Comparison of ENCODE assay signal across 19 cellular contexts in the genomic region with DNA sequence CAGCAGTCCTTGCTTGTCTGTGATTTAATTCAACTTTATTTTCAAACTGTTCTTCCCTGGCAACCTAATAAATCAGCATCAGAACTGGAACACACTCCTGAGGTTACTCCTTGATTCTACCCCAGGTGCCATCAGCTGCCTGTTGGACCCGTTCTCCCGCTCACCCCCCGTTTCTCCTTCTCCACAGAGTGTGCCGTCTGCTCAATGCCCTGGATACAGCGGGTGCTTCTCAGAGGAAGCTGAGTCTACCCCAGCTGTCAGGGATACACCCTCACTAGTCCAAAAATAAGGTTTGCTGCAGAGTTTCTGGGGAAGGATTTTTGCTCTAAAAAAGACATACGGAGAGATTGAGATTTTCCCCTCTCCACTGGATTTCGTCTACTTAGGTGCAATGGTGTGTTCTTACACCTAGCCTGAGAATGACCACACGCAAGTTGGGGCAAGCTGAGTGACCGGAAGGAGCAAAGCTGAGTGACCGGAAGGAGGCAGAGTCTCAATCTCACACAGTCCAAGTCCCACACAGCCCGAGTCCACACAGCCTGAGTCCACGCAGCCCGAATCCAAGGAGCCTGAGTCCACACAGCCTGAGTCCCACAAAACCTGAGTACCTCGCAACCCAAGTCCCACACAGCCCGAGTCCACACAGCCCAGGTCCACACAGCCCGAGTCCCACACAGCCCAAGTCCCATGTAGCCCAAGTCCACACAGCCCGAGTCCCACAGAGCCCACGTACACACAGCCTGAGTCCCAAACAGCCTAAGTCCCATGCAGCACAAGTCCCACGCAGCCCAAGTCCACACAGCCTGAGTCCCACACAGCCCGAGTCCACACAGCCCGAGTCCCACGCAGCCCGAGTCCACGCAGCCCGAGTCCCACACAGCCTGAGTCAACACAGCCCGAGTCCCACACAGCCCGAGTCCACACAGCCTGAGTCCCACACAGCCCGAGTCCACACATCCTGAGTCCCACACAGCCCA. TPM values are rescaled to one million over a fixed set of nuclear protein-coding genes. Genes with fewer than 3 reads are reported as not detected.
DNase-seq lines count a peak whose midpoint lies in the region; ATAC-seq and TF ChIP-seq lines count a peak whose summit lies in the region.
"Had no signal": no experiment of that assay in that cellular context is flagged by ENCODE, and none has a peak within 500 bp of the region (broad histone marks: within the 10 kb centered on the region; RNA-seq: fewer than 3 reads in every experiment).

No MANE protein-coding gene starts in this region.

- peaks cover 3% of the 10 kb centered on the region for H3F3A ChIP-seq in neural progenitor cell (ENCODE audit: low read depth)

- no peaks in the 10 kb centered on the region for H4K20me1 ChIP-seq in neural progenitor cell (ENCODE audit: low read depth)

- no peak overlapping the region for H3K4me2 ChIP-seq in neural progenitor cell

- no peak overlapping the region for H3K9ac ChIP-seq in neural progenitor cell

- no peaks in the 10 kb centered on the region for H3K27me3 Mint-ChIP-seq in natural killer cell treated with Interleukin-12 subunit alpha and Interleukin-12 subunit beta and Interleukin-15 and Interleukin-18, amount 100 ng/mL, for 72 hours
- no peaks in the 10 kb centered on the region for H3K27me3 Mint-ChIP-seq in natural killer cell (ENCODE audit: low read depth in 2 of 2)
- peaks cover 13% of the 10 kb centered on the region for H3K27me3 Mint-ChIP-seq in neural progenitor cell (ENCODE audit: insufficient read depth, low read depth)
- H3K27me3 Mint-ChIP-seq: activated naive CD8-positive, alpha-beta T cell treated with anti-CD3 and anti-CD28 coated beads, Interleukin-2, amount 10 ng/mL, durations not matched to agents 7 days and 5 days; activated T-helper 17 cell treated with anti-CD3 and anti-CD28 coated beads, Interleukin-2, amount 50 U/mL, for 72 hours; CD4-positive, CD25-positive, alpha-beta regulatory T cell had no signal

- H3K9me3 ChIP-seq in ovary (no peaks in the 10 kb centered on the region), neural progenitor cell (ENCODE audit: low read depth) (no peaks in the 10 kb centered on the region)

- TF ChIP-seq CTCF in natural killer cell (IDR thresholded peaks at IDR 0.05) (no peak), ovary (IDR thresholded peaks at IDR 0.05) (no peak), neural progenitor cell (IDR thresholded peaks at IDR 0.05) (no peak)

- no peak for ATAC-seq in natural killer cell treated with Interleukin-12 subunit alpha and Interleukin-12 subunit beta and Interleukin-15 and Interleukin-18, amount 100 ng/mL, for 72 hours
- ATAC-seq in natural killer cell (no peak), left cardiac atrium (peak; percentile 14 to 51)
- ATAC-seq: activated T-helper 17 cell treated with anti-CD3 and anti-CD28 coated beads, Interleukin-2, amount 50 U/mL, for 72 hours had no signal

- H3K79me2 ChIP-seq in neural progenitor cell (ENCODE audit: low read depth): no peaks in the 10 kb centered on the region

- no peaks in the 10 kb centered on the region for H3K36me3 Mint-ChIP-seq in natural killer cell treated with Interleukin-12 subunit alpha and Interleukin-12 subunit beta and Interleukin-15 and Interleukin-18, amount 100 ng/mL, for 72 hours
- H3K36me3 Mint-ChIP-seq in natural killer cell (no peaks in the 10 kb centered on the region), neural progenitor cell (no peaks in the 10 kb centered on the region)
- H3K36me3 Mint-ChIP-seq: activated naive CD8-positive, alpha-beta T cell treated with anti-CD3 and anti-CD28 coated beads, Interleukin-2, amount 10 ng/mL, durations not matched to agents 7 days and 5 days; CD4-positive, CD25-positive, alpha-beta regulatory T cell had no signal

- H2AFZ ChIP-seq in neural progenitor cell (replicated peaks): no peak overlapping the region

- intact Hi-C loops in natural killer cell (cut with micrococcal nuclease) (no loop called here), left cardiac atrium (cut with DNase I) (no loop called here), ovary (cut with DNase I) (loop anchor here in 2 of 4 donors (10.0 kb wide), 3 partner anchors 57 to 237 kb away; no protein-coding TSS in a partner anchor)

- DNase-seq in natural killer cell treated with Interleukin-12 subunit alpha and Interleukin-12 subunit beta and Interleukin-15 and Interleukin-18, amount 100 ng/mL, for 72 hours (ENCODE audit: low spot score): peak; percentile 40
- DNase-seq in natural killer cell (no peak), left cardiac atrium (no peak), ovary (peak in 3 of 5 donors; percentile 17 to 43 (median 29)), T1000 (lab: John Stamatoyannopoulos, UW) (no peak), NCI-H2196 (lab: John Stamatoyannopoulos, UW; ENCODE audit: unreplicated experiment) (no peak), ecto neural progenitor cell (ENCODE audit: low spot score) (no peak), neural progenitor cell (ENCODE audit: low spot score) (no peak)
- DNase-seq: activated naive CD8-positive, alpha-beta T cell treated with anti-CD3 and anti-CD28 coated beads, Interleukin-2, amount 10 ng/mL, durations not matched to agents 7 days and 5 days; brain microvascular endothelial cell; CD4-positive, CD25-positive, alpha-beta regulatory T cell; NCI-H1417; NCI-H446; T-helper 9 cell had no signal

- H3K27ac Mint-ChIP-seq in natural killer cell treated with Interleukin-12 subunit alpha and Interleukin-12 subunit beta and Interleukin-15 and Interleukin-18, amount 100 ng/mL, for 72 hours: no peak overlapping the region
- H3K27ac Mint-ChIP-seq in natural killer cell (no peak overlapping the region), neural progenitor cell (no peak overlapping the region)
- H3K27ac Mint-ChIP-seq: activated naive CD8-positive, alpha-beta T cell treated with anti-CD3 and anti-CD28 coated beads, Interleukin-2, amount 10 ng/mL, durations not matched to agents 7 days and 5 days; activated T-helper 17 cell treated with anti-CD3 and anti-CD28 coated beads, Interleukin-2, amount 50 U/mL, for 72 hours had no signal

- WGBS in ovary, 3 donors: 75 to 76% (median 75%) methylated on average over 28 of the region's 28 CpGs

- peaks cover 6% of the 10 kb centered on the region for H3K4me1 ChIP-seq in ovary (ENCODE audit: insufficient read depth)
- H3K4me1 ChIP-seq in neural progenitor cell: no peaks in the 10 kb centered on the region

- no peaks in the 10 kb centered on the region for H3K27me3 ChIP-seq in ovary
- no peaks in the 10 kb centered on the region for H3K27me3 ChIP-seq in neural progenitor cell
- H3K27me3 ChIP-seq: brain microvascular endothelial cell had no signal

- H3K4me1 Mint-ChIP-seq in natural killer cell treated with Interleukin-12 subunit alpha and Interleukin-12 subunit beta and Interleukin-15 and Interleukin-18, amount 100 ng/mL, for 72 hours (ENCODE audit: low read depth in 2 of 2): no peaks in the 10 kb centered on the region
- H3K4me1 Mint-ChIP-seq in natural killer cell (no peaks in the 10 kb centered on the region), neural progenitor cell (no peaks in the 10 kb centered on the region)
- H3K4me1 Mint-ChIP-seq: activated naive CD8-positive, alpha-beta T cell treated with anti-CD3 and anti-CD28 coated beads, Interleukin-2, amount 10 ng/mL, durations not matched to agents 7 days and 5 days; activated T-helper 17 cell treated with anti-CD3 and anti-CD28 coated beads, Interleukin-2, amount 50 U/mL, for 72 hours; CD4-positive, CD25-positive, alpha-beta regulatory T cell had no signal

- H3K36me3 ChIP-seq in ovary: no peaks in the 10 kb centered on the region
- H3K36me3 ChIP-seq in neural progenitor cell: no peaks in the 10 kb centered on the region
- H3K36me3 ChIP-seq: brain microvascular endothelial cell had no signal

- H3K9me3 Mint-ChIP-seq in natural killer cell treated with Interleukin-12 subunit alpha and Interleukin-12 subunit beta and Interleukin-15 and Interleukin-18, amount 100 ng/mL, for 72 hours: no peaks in the 10 kb centered on the region
- no peaks in the 10 kb centered on the region for H3K9me3 Mint-ChIP-seq in natural killer cell
- peaks cover 24% of the 10 kb centered on the region for H3K9me3 Mint-ChIP-seq in neural progenitor cell
- H3K9me3 Mint-ChIP-seq: activated T-helper 17 cell treated with anti-CD3 and anti-CD28 coated beads, Interleukin-2, amount 50 U/mL, for 72 hours had no signal

- no peak overlapping the region for H3K4me3 ChIP-seq in ovary
- H3K4me3 ChIP-seq in neural progenitor cell: no peak overlapping the region

- H3K27ac ChIP-seq in ovary (no peak overlapping the region), neural progenitor cell (no peak overlapping the region)
- H3K27ac ChIP-seq: brain microvascular endothelial cell had no signal

- TF ChIP-seq POLR2A in ovary (IDR thresholded peaks at IDR 0.05): no peak

- no peak for TF ChIP-seq EP300 in ovary (IDR thresholded peaks at IDR 0.05)

- H3K4me3 Mint-ChIP-seq in natural killer cell treated with Interleukin-12 subunit alpha and Interleukin-12 subunit beta and Interleukin-15 and Interleukin-18, amount 100 ng/mL, for 72 hours: no peak overlapping the region
- H3K4me3 Mint-ChIP-seq in natural killer cell (no peak overlapping the region), neural progenitor cell (no peak overlapping the region)
- H3K4me3 Mint-ChIP-seq: activated naive CD8-positive, alpha-beta T cell treated with anti-CD3 and anti-CD28 coated beads, Interleukin-2, amount 10 ng/mL, durations not matched to agents 7 days and 5 days; activated T-helper 17 cell treated with anti-CD3 and anti-CD28 coated beads, Interleukin-2, amount 50 U/mL, for 72 hours; CD4-positive, CD25-positive, alpha-beta regulatory T cell had no signal

RNA-seq across cellular contexts. Expression of a gene that starts 58.6 kb away (rescaled TPM):
- not detected for total RNA-seq in natural killer cell treated with Interleukin-12 subunit alpha and Interleukin-12 subunit beta and Interleukin-15 and Interleukin-18, amount 100 ng/mL, for 72 hours
- not detected for total RNA-seq in natural killer cell
- 1 to 10 TPM; 1.7 to 2.4 TPM for total RNA-seq in left cardiac atrium
- total RNA-seq in ovary: 1 to 10 TPM in 3 of 7 donors, under 1 TPM in 2, not detected in 2; 0.17 to 4.4 (median 1.3) TPM
- under 1 TPM; 0.17 to 0.27 TPM for polyA plus RNA-seq in ovary
- 0.36 and 5.5 TPM in 2 replicates for total RNA-seq in neural progenitor cell (ENCODE audit: low replicate concordance)
- total RNA-seq: activated naive CD8-positive, alpha-beta T cell treated with anti-CD3 and anti-CD28 coated beads, Interleukin-2, amount 10 ng/mL, durations not matched to agents 7 days and 5 days; CD4-positive, CD25-positive, alpha-beta regulatory T cell; dermis microvascular lymphatic vessel endothelial cell; H4; LHCN-M2 had no signal
- polyA plus RNA-seq: AG04450; CD4-positive, CD25-positive, alpha-beta regulatory T cell had no signal

Comparison
In these comparisons a context has a peak if more than half of its experiments do, and no peak if none do; other contexts are left out.
1. DNase-seq: peak in natural killer cell treated with Interleukin-12 subunit alpha and Interleukin-12 subunit beta and Interleukin-15 and Interleukin-18, amount 100 ng/mL, for 72 hours (single experiment) and ovary (3 of 5); none in natural killer cell (single experiment), left cardiac atrium (single experiment), T1000 (single experiment), NCI-H2196 (single experiment), ecto neural progenitor cell (single experiment) and neural progenitor cell (single experiment).
2. ATAC-seq: peak in left cardiac atrium (2 of 2); none in natural killer cell treated with Interleukin-12 subunit alpha and Interleukin-12 subunit beta and Interleukin-15 and Interleukin-18, amount 100 ng/mL, for 72 hours (0 of 2) and natural killer cell (0 of 3).